1 cellular context compared by ENCODE assay signal in genomic region chr7:65746398-65746669, GRCh38.
TF ChIP-seq lines count a peak whose summit lies in the region.

No MANE protein-coding gene starts in this region.

TF ChIP-seq in K562, 482 proteins besides CTCF, POLR2A, EP300 and RAD21 (continued from another document):
- TF ChIP-seq XRCC5 (IDR thresholded peaks at IDR 0.05; ENCODE audit: low read depth, low read length) (no peak), DMBX1 (CRISPR knock-in tag; IDR thresholded peaks at IDR 0.05; ENCODE audit: borderline replicate concordance) (no peak), SIN3A (IDR thresholded peaks at IDR 0.05; ENCODE audit: borderline replicate concordance in 2 of 2, control insufficient read depth in 1 of 2, low read depth in 2 of 2, low read length in 2 of 2) (no peak), FOXA1 (IDR thresholded peaks at IDR 0.05; ENCODE audit: borderline replicate concordance) (no peak), HBP1 (CRISPR knock-in tag; IDR thresholded peaks at IDR 0.05) (no peak), ZNF551 (CRISPR knock-in tag; IDR thresholded peaks at IDR 0.05) (no peak), CHD2 (IDR thresholded peaks at IDR 0.05; ENCODE audit: low read depth, low read length) (no peak), ZNF778 (CRISPR knock-in tag; IDR thresholded peaks at IDR 0.05) (no peak), ZNF316 (IDR thresholded peaks at IDR 0.05) (peak; percentile 79), ASH1L (IDR thresholded peaks at IDR 0.05; ENCODE audit: borderline replicate concordance, low read depth, partially characterized antibody) (no peak), ZNF75A (CRISPR knock-in tag; IDR thresholded peaks at IDR 0.05) (no peak), TOE1 (IDR thresholded peaks at IDR 0.05; ENCODE audit: borderline replicate concordance) (0 out of 2 replicates have a peak, but pooled peaks have one; percentile 22), TOE1 (CRISPR knock-in tag; IDR thresholded peaks at IDR 0.05; ENCODE audit: borderline replicate concordance, low read depth) (no peak), ZNF639 (CRISPR knock-in tag; conservative IDR thresholded peaks at IDR 0.05 in 1 of 2, IDR thresholded peaks at IDR 0.05 in 1 of 2) (no peak), DPF2 (IDR thresholded peaks at IDR 0.05) (no peak), ZBTB8A (IDR thresholded peaks at IDR 0.05; ENCODE audit: partially characterized antibody) (no peak), POLR2AphosphoS5 (IDR thresholded peaks at IDR 0.05; ENCODE audit: control insufficient read depth, insufficient read depth, low read depth, low read length) (no peak)
